In the genomic region with DNA sequence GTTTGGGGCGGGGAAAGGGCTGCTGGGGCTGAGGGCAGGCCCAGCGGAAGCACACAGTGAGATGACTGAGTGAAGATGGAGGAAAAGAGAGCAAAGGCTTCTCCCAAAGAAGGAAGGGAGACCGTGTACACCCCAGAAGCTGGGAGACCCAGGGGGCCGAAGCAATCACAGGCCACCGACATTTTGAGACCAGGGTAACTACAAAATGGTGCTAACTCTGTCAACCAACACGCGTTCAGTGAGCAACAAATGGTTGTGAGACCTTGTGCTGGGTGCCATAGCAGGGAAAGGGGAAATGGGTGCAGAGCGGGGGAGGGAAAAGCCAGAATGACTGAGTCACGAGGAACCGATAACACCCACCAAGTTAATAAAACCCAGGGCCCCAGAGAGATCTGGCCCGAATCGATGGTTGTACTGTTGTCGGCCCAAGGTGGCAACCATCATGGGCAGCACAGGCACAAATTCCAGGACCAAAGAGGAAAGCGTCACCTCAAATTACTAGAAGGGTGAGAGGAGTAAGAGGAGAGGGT, we compare ENCODE assay signal across 20 cellular contexts. TPM values are rescaled to one million over a fixed set of nuclear protein-coding genes. Genes with fewer than 3 reads are reported as not detected.
"Had no signal": no experiment of that assay in that cellular context is flagged by ENCODE, and none has a peak within 500 bp of the region (broad histone marks: within the 10 kb centered on the region; RNA-seq: fewer than 3 reads in every experiment).

No MANE protein-coding gene starts in this region.

- H3K9me3 Mint-ChIP-seq: activated naive CD4-positive, alpha-beta T cell treated with anti-CD3 and anti-CD28 coated beads, Interleukin-2, amount 10 ng/mL, durations not matched to agents 7 days and 5 days; immature natural killer cell; naive B cell; neural progenitor cell; stimulated activated memory B cell treated with anti-CD40 and anti-IgM and Interleukin-4, amounts not matched to agents 10 μg/mL and 1 μg/mL and 100 μg/mL, for 72 hours had no signal

- FAIRE-seq: endometrium had no signal

- H3K4me3 ChIP-seq: adrenal gland, colonic mucosa, gastroesophageal sphincter, mucosa of descending colon, neural progenitor cell, right lobe of liver, smooth muscle cell had no signal

- H3K27ac Mint-ChIP-seq: activated naive CD4-positive, alpha-beta T cell treated with anti-CD3 and anti-CD28 coated beads, Interleukin-2, amount 10 ng/mL, durations not matched to agents 7 days and 5 days; immature natural killer cell; naive B cell; stimulated activated memory B cell treated with anti-CD40 and anti-IgM and Interleukin-4, amounts not matched to agents 10 μg/mL and 1 μg/mL and 100 μg/mL, for 72 hours had no signal

- ATAC-seq: mucosa of descending colon; stimulated activated memory B cell treated with anti-CD40 and anti-IgM and Interleukin-4, amounts not matched to agents 10 μg/mL and 1 μg/mL and 100 μg/mL, for 72 hours had no signal

- H3K36me3 Mint-ChIP-seq: activated naive CD4-positive, alpha-beta T cell treated with anti-CD3 and anti-CD28 coated beads, Interleukin-2, amount 10 ng/mL, durations not matched to agents 7 days and 5 days; immature natural killer cell had no signal

- H3K4me1 Mint-ChIP-seq: activated naive CD4-positive, alpha-beta T cell treated with anti-CD3 and anti-CD28 coated beads, Interleukin-2, amount 10 ng/mL, durations not matched to agents 7 days and 5 days; immature natural killer cell had no signal

- H3K36me3 ChIP-seq: colonic mucosa, neural progenitor cell had no signal

- H3K4me1 ChIP-seq: colonic mucosa, neural progenitor cell had no signal

- H3K27me3 ChIP-seq: adrenal gland, colonic mucosa, gastroesophageal sphincter, neural progenitor cell, right lobe of liver had no signal

- H3K27ac ChIP-seq: colonic mucosa, gastroesophageal sphincter, neural progenitor cell, right lobe of liver had no signal

- H3K9me3 ChIP-seq: adrenal gland, colonic mucosa, gastroesophageal sphincter, mucosa of descending colon, right lobe of liver had no signal

- H3K4me3 Mint-ChIP-seq: activated naive CD4-positive, alpha-beta T cell treated with anti-CD3 and anti-CD28 coated beads, Interleukin-2, amount 10 ng/mL, durations not matched to agents 7 days and 5 days; immature natural killer cell; naive B cell; neural progenitor cell; stimulated activated memory B cell treated with anti-CD40 and anti-IgM and Interleukin-4, amounts not matched to agents 10 μg/mL and 1 μg/mL and 100 μg/mL, for 72 hours had no signal

- H3K27me3 Mint-ChIP-seq: activated naive CD4-positive, alpha-beta T cell treated with anti-CD3 and anti-CD28 coated beads, Interleukin-2, amount 10 ng/mL, durations not matched to agents 7 days and 5 days; naive B cell; stimulated activated memory B cell treated with anti-CD40 and anti-IgM and Interleukin-4, amounts not matched to agents 10 μg/mL and 1 μg/mL and 100 μg/mL, for 72 hours had no signal

- DNase-seq: activated CD4-positive, CD25-positive, alpha-beta regulatory T cell treated with anti-CD3 and anti-CD28 coated beads, Interleukin-2, amount 50 U/mL, for 72 hours; activated CD8-positive, alpha-beta memory T cell treated with anti-CD3 and anti-CD28 coated beads for 24 hours; activated CD8-positive, alpha-beta memory T cell treated with anti-CD3 and anti-CD28 coated beads, Interleukin-2, amount 50 U/mL, for 48 hours; activated effector memory CD4-positive, alpha-beta T cell treated with Interleukin-2 at 50 U/mL for 16 hours; activated naive CD4-positive, alpha-beta T cell treated with anti-CD3 and anti-CD28 coated beads, Interleukin-2, amount 10 ng/mL, durations not matched to agents 7 days and 5 days; activated T-cell treated with anti-CD3 and anti-CD28 coated beads, Interleukin-2, amount 50 U/mL, for 48 hours; central memory CD4-positive, alpha-beta T cell; colonic mucosa; immature natural killer cell; mesenchymal stem cell; mucosa of descending colon; naive B cell; stimulated activated CD4-positive, alpha-beta T cell treated with anti-CD3 and anti-CD28 coated beads, Interleukin-4, amount 100 ng/mL, for 24 hours had no signal

- H3K4me2 ChIP-seq: neural progenitor cell, smooth muscle cell had no signal

- H3K9ac ChIP-seq: neural progenitor cell had no signal

- H2AFZ ChIP-seq: neural progenitor cell had no signal

RNA-seq across cellular contexts. Expression of a gene that starts 50.3 kb away (rescaled TPM):
- polyA plus RNA-seq: immature natural killer cell had no signal
